In genomic region chr17:39751637-39752036, GRCh38 we compare ENCODE assay signal across 1 cellular context.
TF ChIP-seq lines count a peak whose summit lies in the region.

No MANE protein-coding gene starts in this region.

TF ChIP-seq in GM23338, 12 proteins besides CTCF, POLR2A, EP300 and RAD21:
- TF ChIP-seq JUNB (IDR thresholded peaks at IDR 0.05; ENCODE audit: unreplicated experiment), result no peak
- TF ChIP-seq EZH2phosphoT487 (IDR thresholded peaks at IDR 0.05; ENCODE audit: unreplicated experiment), result no peak
- TF ChIP-seq REST (IDR thresholded peaks at IDR 0.05; ENCODE audit: unreplicated experiment), result no peak
- no peak for TF ChIP-seq ZNF114 (CRISPR knock-in tag; IDR thresholded peaks at IDR 0.05)
- TF ChIP-seq CREB1 (CRISPR knock-in tag; IDR thresholded peaks at IDR 0.05; ENCODE audit: low read depth), result no peak
- TF ChIP-seq POLR2AphosphoS5 (IDR thresholded peaks at IDR 0.05; ENCODE audit: low read depth), result no peak
- TF ChIP-seq ZNF462 (CRISPR knock-in tag; IDR thresholded peaks at IDR 0.05), result no peak
- TF ChIP-seq STAT1 (IDR thresholded peaks at IDR 0.05; ENCODE audit: unreplicated experiment), result no peak
- no peak for TF ChIP-seq NANOG (IDR thresholded peaks at IDR 0.05; ENCODE audit: borderline replicate concordance)
- no peak for TF ChIP-seq ZNF331 (CRISPR knock-in tag; IDR thresholded peaks at IDR 0.05; ENCODE audit: low read depth)
- TF ChIP-seq EZH2 (IDR thresholded peaks at IDR 0.05; ENCODE audit: low read depth, unreplicated experiment), result no peak
- TF ChIP-seq, protein P1, sequence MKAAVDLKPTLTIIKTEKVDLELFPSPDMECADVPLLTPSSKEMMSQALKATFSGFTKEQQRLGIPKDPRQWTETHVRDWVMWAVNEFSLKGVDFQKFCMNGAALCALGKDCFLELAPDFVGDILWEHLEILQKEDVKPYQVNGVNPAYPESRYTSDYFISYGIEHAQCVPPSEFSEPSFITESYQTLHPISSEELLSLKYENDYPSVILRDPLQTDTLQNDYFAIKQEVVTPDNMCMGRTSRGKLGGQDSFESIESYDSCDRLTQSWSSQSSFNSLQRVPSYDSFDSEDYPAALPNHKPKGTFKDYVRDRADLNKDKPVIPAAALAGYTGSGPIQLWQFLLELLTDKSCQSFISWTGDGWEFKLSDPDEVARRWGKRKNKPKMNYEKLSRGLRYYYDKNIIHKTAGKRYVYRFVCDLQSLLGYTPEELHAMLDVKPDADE (IDR thresholded peaks at IDR 0.05), result no peak
